ENCODE assay signal across 20 cellular contexts in the genomic region with DNA sequence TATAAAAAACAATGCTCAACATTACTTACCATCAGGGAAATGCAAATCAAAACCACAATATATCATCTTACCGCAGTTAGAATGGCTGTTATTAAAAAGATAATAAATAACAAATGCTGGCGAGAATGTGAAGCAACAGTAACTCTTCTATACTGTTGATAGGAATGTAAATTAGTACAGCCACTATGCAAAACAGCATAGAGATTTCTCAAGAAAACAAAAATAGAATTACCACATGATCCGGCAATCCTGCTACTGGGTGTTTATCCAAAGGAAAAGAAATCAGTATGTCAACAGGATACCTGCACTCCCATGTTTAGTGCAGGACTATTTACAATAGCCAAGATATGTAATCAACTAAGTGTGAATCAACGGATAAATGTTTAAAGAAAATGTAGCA.
"Had no signal": no experiment of that assay in that cellular context is flagged by ENCODE, and none has a peak within 500 bp of the region (broad histone marks: within the 10 kb centered on the region; RNA-seq: fewer than 3 reads in every experiment).

No MANE protein-coding gene starts in this region.

- H3K4me3 Mint-ChIP-seq: activated T-cell treated with anti-CD3 and anti-CD28 coated beads, Interleukin-2, amount 50 U/mL, for 24 hours; activated T-helper 17 cell treated with anti-CD3 and anti-CD28 coated beads, Interleukin-2, amount 50 U/mL, for 72 hours; brain; dendritic cell treated with granulocyte-macrophage colony-stimulating factor and Interleukin-4, amounts not matched to agents 40 ng/mL and 50 ng/mL, for 4 days; memory B cell; stimulated activated naive CD8-positive, alpha-beta T cell treated with anti-CD3 and anti-CD28 coated beads, Interleukin-15, amount 100 ng/mL, for 72 hours; T-helper 1 cell treated with Interleukin-12 subunit alpha and Interleukin-12 subunit beta and Interleukin-4 antibody, amounts not matched to agents 30 μg/mL and 1 μg/mL, for 36 hours; WTC11 had no signal

- H3K9me3 ChIP-seq: gastrocnemius medialis, tibial artery had no signal

- DNase-seq: activated naive CD4-positive, alpha-beta T cell treated with Interleukin-2 at 50 U/mL for 16 hours; activated T-cell treated with anti-CD3 and anti-CD28 coated beads, Interleukin-2, amount 50 U/mL, for 24 hours; anterior cingulate cortex; effector CD4-positive, alpha-beta T cell; gastrocnemius medialis; hypothalamus; left colon; nucleus accumbens; right cardiac atrium; stimulated activated naive CD8-positive, alpha-beta T cell treated with anti-CD3 and anti-CD28 coated beads, Interleukin-15, amount 100 ng/mL, for 72 hours; T1000; tibial artery had no signal

- ATAC-seq: activated T-helper 17 cell treated with anti-CD3 and anti-CD28 coated beads, Interleukin-2, amount 50 U/mL, for 72 hours; left colon; right cardiac atrium; stimulated activated naive CD8-positive, alpha-beta T cell treated with anti-CD3 and anti-CD28 coated beads, Interleukin-15, amount 100 ng/mL, for 72 hours; WTC11 had no signal

- FAIRE-seq: keratinocyte had no signal

- H3K27me3 ChIP-seq: gastrocnemius medialis, tibial artery had no signal

- H3K27ac ChIP-seq: parathyroid adenoma, tibial artery had no signal

- H3K4me1 ChIP-seq: parathyroid adenoma had no signal

- H3K36me3 ChIP-seq: gastrocnemius medialis had no signal

- H3K27ac Mint-ChIP-seq: activated T-cell treated with anti-CD3 and anti-CD28 coated beads, Interleukin-2, amount 50 U/mL, for 24 hours; brain; dendritic cell treated with granulocyte-macrophage colony-stimulating factor and Interleukin-4, amounts not matched to agents 40 ng/mL and 50 ng/mL, for 4 days; memory B cell; T-helper 1 cell treated with Interleukin-12 subunit alpha and Interleukin-12 subunit beta and Interleukin-4 antibody, amounts not matched to agents 30 μg/mL and 1 μg/mL, for 36 hours; WTC11 had no signal

- H3K27me3 Mint-ChIP-seq: activated T-cell treated with anti-CD3 and anti-CD28 coated beads, Interleukin-2, amount 50 U/mL, for 24 hours; activated T-helper 17 cell treated with anti-CD3 and anti-CD28 coated beads, Interleukin-2, amount 50 U/mL, for 72 hours; dendritic cell treated with granulocyte-macrophage colony-stimulating factor and Interleukin-4, amounts not matched to agents 40 ng/mL and 50 ng/mL, for 4 days; memory B cell; stimulated activated naive CD8-positive, alpha-beta T cell treated with anti-CD3 and anti-CD28 coated beads, Interleukin-15, amount 100 ng/mL, for 72 hours had no signal

- H3K4me1 Mint-ChIP-seq: brain had no signal

- H3K4me3 ChIP-seq: gastrocnemius medialis, tibial artery had no signal
